Comparison of ENCODE assay signal across 12 cellular contexts in genomic region chr14:105330491-105330895, GRCh38. TPM values are rescaled to one million over a fixed set of nuclear protein-coding genes. Genes with fewer than 3 reads are reported as not detected.
A peak's percentile ranks its signal among the peaks of the same experiment; 100 is the strongest.
DNase-seq lines count a peak whose midpoint lies in the region; ATAC-seq, FAIRE-seq and TF ChIP-seq lines count a peak whose summit lies in the region.
"Had no signal": no experiment of that assay in that cellular context is flagged by ENCODE, and none has a peak within 500 bp of the region (broad histone marks: within the 10 kb centered on the region; RNA-seq: fewer than 3 reads in every experiment).

No MANE protein-coding gene starts in this region.

- H3K9me1 ChIP-seq in endothelial cell of umbilical vein (replicated peaks; ENCODE audit: control insufficient read depth, extremely low read depth, insufficient read depth, low read length), result no peaks in the 10 kb centered on the region

- H3K9me2 ChIP-seq in hepatocyte (replicated peaks; ENCODE audit: insufficient read depth), result no peaks in the 10 kb centered on the region

- POLR2A ChIA-PET in endothelial cell of umbilical vein (lab: Charles Lee), result no interaction called here

- H3K79me2 ChIP-seq in endothelial cell of umbilical vein (ENCODE audit: control insufficient read depth, insufficient read depth, low read length) (peaks cover 15% of the 10 kb centered on the region), hepatocyte (peaks cover 92% of the 10 kb centered on the region)

- in situ Hi-C loops in G401 (cut with HindIII; ENCODE audit: low sequenced_read_pairs), result no loop called here

- H3K4me2 ChIP-seq in endothelial cell of umbilical vein (ENCODE audit: insufficient read depth, low read length) (no peak overlapping the region), hepatocyte (no peak overlapping the region)

- intact Hi-C loops in endothelial cell of umbilical vein (cut with micrococcal nuclease) (no loop called here), psoas muscle (cut with DNase I) (no loop called here)

- H2AFZ ChIP-seq in endothelial cell of umbilical vein (ENCODE audit: low read depth, low read length) (no peak overlapping the region), hepatocyte (no peak overlapping the region)

- WGBS in psoas muscle, 3 donors, result 66 to 72% (median 69%) methylated on average over 13 of the region's 13 CpGs
- 84% methylated on average over 13 of the region's 13 CpGs for WGBS in hepatocyte (ENCODE audit: low lambda C conversion rate, missing lambda C conversion rate)

- BruUV-seq in endothelial cell of umbilical vein (replicated peaks; lab: Mats Ljungman, UMichigan), result no TSS peak

- ATAC-seq in psoas muscle, result no peak
- ATAC-seq in GM19452 (IDR thresholded peaks at IDR 0.05; ENCODE audit: unreplicated experiment), result no peak
- ATAC-seq: left lobe of liver had no signal

- no peaks in the 10 kb centered on the region for H3K9me3 ChIP-seq in endothelial cell of umbilical vein (replicated peaks; ENCODE audit: control insufficient read depth, insufficient read depth, low read length)
- no peaks in the 10 kb centered on the region for H3K9me3 ChIP-seq in psoas muscle
- no peaks in the 10 kb centered on the region for H3K9me3 ChIP-seq in hepatocyte (ENCODE audit: low read depth)

- CTCF ChIA-PET in endothelial cell of umbilical vein (lab: Charles Lee), result interaction anchor here (0.9 kb wide), 1 partner anchor 16 kb away, joined by 3 read pairs; the partner anchor contains the start of gene PACS2

- H3K4me3 ChIP-seq in endothelial cell of umbilical vein (replicated peaks in 1 of 3; ENCODE audit: insufficient read depth in 1 of 3, low read depth in 1 of 3, low read length in 3 of 3) (no peak overlapping the region), psoas muscle (no peak overlapping the region), hepatocyte (no peak overlapping the region)

- no peak for FAIRE-seq in endothelial cell of umbilical vein (lab: Jason Lieb, UNC)

- TF ChIP-seq POLR2A in endothelial cell of umbilical vein (IDR thresholded peaks at IDR 0.05; ENCODE audit: low read depth, low read length), result no peak

- TF ChIP-seq CTCF in endothelial cell of umbilical vein (IDR thresholded peaks at IDR 0.05; ENCODE audit: extremely low read depth in 1 of 2, insufficient read depth in 1 of 2, low read depth in 1 of 2, low read length in 2 of 2) (no peak), psoas muscle (IDR thresholded peaks at IDR 0.05) (no peak), hepatocyte (IDR thresholded peaks at IDR 0.05; ENCODE audit: poor library complexity) (no peak)

- peak overlapping the region; percentile 70 for H3K27ac ChIP-seq in endothelial cell of umbilical vein (ENCODE audit: insufficient read depth, low read depth, low read length)
- H3K27ac ChIP-seq in psoas muscle, result peak overlapping the region; percentile 5
- no peak overlapping the region for H3K27ac ChIP-seq in hepatocyte

- H3K4me1 ChIP-seq in endothelial cell of umbilical vein (ENCODE audit: control insufficient read depth, extremely low read depth, insufficient read depth, low read length) (peaks cover 11% of the 10 kb centered on the region), psoas muscle (peaks cover 85% of the 10 kb centered on the region), hepatocyte (ENCODE audit: insufficient read depth) (no peaks in the 10 kb centered on the region)

- H3K36me3 ChIP-seq in endothelial cell of umbilical vein (ENCODE audit: control insufficient read depth in 2 of 2, extremely low read depth in 1 of 2, insufficient read depth in 2 of 2, low read length in 2 of 2) (no peaks in the 10 kb centered on the region), psoas muscle (ENCODE audit: insufficient read depth in 1 of 2, low read depth in 1 of 2) (no peaks in the 10 kb centered on the region), hepatocyte (replicated peaks; ENCODE audit: insufficient read depth, low read depth) (no peaks in the 10 kb centered on the region)

- dilution Hi-C loops in endothelial cell of umbilical vein (cut with MboI; ENCODE audit: extremely low pct_ligation_motif_present, low sequenced_read_pairs), result no loop called here

- no peaks in the 10 kb centered on the region for H4K20me1 ChIP-seq in endothelial cell of umbilical vein (replicated peaks; ENCODE audit: control insufficient read depth, extremely low read depth, insufficient read depth, low read length)
- H4K20me1 ChIP-seq in hepatocyte (ENCODE audit: insufficient read depth, poor library complexity, severe bottlenecking), result peaks cover 53% of the 10 kb centered on the region

- DNase-seq in G401 (ENCODE audit: low spot score) (peak; percentile 11), LHCN-M2 (ENCODE audit: low read depth) (peak; percentile 46), endothelial cell of umbilical vein (ENCODE audit: low read depth, low spot score) (peak; percentile 66), psoas muscle (no peak), T1000 (lab: John Stamatoyannopoulos, UW) (no peak), hepatocyte (ENCODE audit: low spot score) (no peak)
- DNase-seq: effector memory CD4-positive, alpha-beta T cell; NCI-H1694; SHP77 treated with DMSO at 0.1 percent for 48 hours; stimulated activated CD4-positive, alpha-beta T cell treated with anti-CD3 and anti-CD28 coated beads, Interleukin-12 subunit alpha, Interleukin-12 subunit beta, amount 100 ng/mL, for 4 hours had no signal

- H3K9ac ChIP-seq in endothelial cell of umbilical vein (replicated peaks; ENCODE audit: extremely low read depth, insufficient read depth, low read length), result no peak overlapping the region

- H3K27me3 ChIP-seq in endothelial cell of umbilical vein (ENCODE audit: control insufficient read depth in 2 of 2, insufficient read depth in 2 of 2, low read length in 2 of 2) (no peaks in the 10 kb centered on the region), psoas muscle (ENCODE audit: insufficient read depth in 3 of 3, low read length in 2 of 3) (no peaks in the 10 kb centered on the region), hepatocyte (no peaks in the 10 kb centered on the region)

TF ChIP-seq in endothelial cell of umbilical vein, 7 proteins besides CTCF, POLR2A, EP300 and RAD21:
- TF ChIP-seq JUN (IDR thresholded peaks at IDR 0.05; ENCODE audit: borderline replicate concordance, insufficient read depth, insufficient read length, low read depth), result no peak
- TF ChIP-seq FOS (IDR thresholded peaks at IDR 0.05; ENCODE audit: borderline replicate concordance, insufficient read depth, low read length), result no peak
- TF ChIP-seq EZH2 (IDR thresholded peaks at IDR 0.05; ENCODE audit: borderline replicate concordance, low read depth, low read length, severe bottlenecking), result no peak
- no peak for TF ChIP-seq MAX (IDR thresholded peaks at IDR 0.05; ENCODE audit: insufficient read depth, insufficient read length)
- TF ChIP-seq MYC (IDR thresholded peaks at IDR 0.05; ENCODE audit: low read depth, low read length), result no peak
- no peak for TF ChIP-seq GATA2 (IDR thresholded peaks at IDR 0.05; ENCODE audit: insufficient read depth, insufficient read length, low read depth, low read length)
- no peak for TF ChIP-seq POLR2AphosphoS5 (IDR thresholded peaks at IDR 0.05; ENCODE audit: insufficient read depth, low read depth, low read length)

RNA-seq across cellular contexts. Expression of gene PACS2, which starts 15.9 kb away (rescaled TPM):
- 36.9 and 50.7 TPM in 2 replicates for total RNA-seq in G401 (2014; rRNA removed; shearing (Covaris generic))
- total RNA-seq in LHCN-M2 (2014; rRNA removed) (39.6 and 45.3 TPM in 2 replicates), endothelial cell of umbilical vein (80.1 and 86.3 TPM in 2 replicates), psoas muscle (10 to 100 TPM; 67.8 to 79.1 (median 75.3) TPM), hepatocyte (31.9 and 41.1 TPM in 2 replicates)
- polyA plus RNA-seq in LHCN-M2 (2012), result 38.8 TPM
- polyA plus RNA-seq in endothelial cell of umbilical vein (52.6 and 52.7 TPM in 2 replicates), psoas muscle (10 to 100 TPM; 57.1 to 83.1 (median 65.1) TPM), hepatocyte (53.1 and 54.5 TPM in 2 replicates)
- polyA plus RNA-seq in endothelial cell of umbilical vein (2011; cell fraction: cytosol; rRNA removed), result 31.1 and 47.8 TPM in 2 replicates
- 192 and 247 TPM in 2 replicates for polyA plus RNA-seq in endothelial cell of umbilical vein (2011; cell fraction: nucleus; rRNA removed)
- polyA plus RNA-seq in endothelial cell of umbilical vein (2012), result 36.5 and 56.0 TPM in 2 replicates
- polyA minus RNA-seq in endothelial cell of umbilical vein, result 36.0 and 66.4 TPM in 2 replicates
- polyA minus RNA-seq in endothelial cell of umbilical vein (2011; cell fraction: cytosol; rRNA and poly(A)+ RNA removed), result 14.6 TPM
- 53.1 and 93.3 TPM in 2 replicates for polyA minus RNA-seq in endothelial cell of umbilical vein (2011; cell fraction: nucleus; rRNA and poly(A)+ RNA removed)

RNA-seq across cellular contexts. Expression of gene BRF1, which starts 29.7 kb away (rescaled TPM):
- 30.3 and 46.8 TPM in 2 replicates for total RNA-seq in G401 (2014; rRNA removed; shearing (Covaris generic))
- total RNA-seq in LHCN-M2 (2014; rRNA removed) (28.2 and 30.1 TPM in 2 replicates), endothelial cell of umbilical vein (37.9 and 47.2 TPM in 2 replicates), psoas muscle (10 to 100 TPM; 17.1 to 26.2 (median 20.9) TPM), hepatocyte (21.1 and 35.9 TPM in 2 replicates)
- 13.6 TPM for polyA plus RNA-seq in LHCN-M2 (2012)
- polyA plus RNA-seq in endothelial cell of umbilical vein (18.6 and 19.0 TPM in 2 replicates), psoas muscle (10 to 100 TPM; 12.9 to 15.3 (median 13.4) TPM), hepatocyte (23.6 and 27.3 TPM in 2 replicates)
- 9.4 and 13.0 TPM in 2 replicates for polyA plus RNA-seq in endothelial cell of umbilical vein (2011; cell fraction: cytosol; rRNA removed)
- polyA plus RNA-seq in endothelial cell of umbilical vein (2011; cell fraction: nucleus; rRNA removed), result 40.7 and 43.6 TPM in 2 replicates
- polyA plus RNA-seq in endothelial cell of umbilical vein (2012), result 14.4 and 15.7 TPM in 2 replicates
- polyA minus RNA-seq in endothelial cell of umbilical vein, result 24.1 and 26.7 TPM in 2 replicates
- polyA minus RNA-seq in endothelial cell of umbilical vein (2011; cell fraction: cytosol; rRNA and poly(A)+ RNA removed), result 14.3 TPM
- 39.8 and 59.1 TPM in 2 replicates for polyA minus RNA-seq in endothelial cell of umbilical vein (2011; cell fraction: nucleus; rRNA and poly(A)+ RNA removed)

Comparison
In these comparisons a context has a peak if more than half of its experiments do, and no peak if none do; other contexts are left out.
1. DNase-seq: peak in G401 (single experiment), LHCN-M2 (single experiment) and endothelial cell of umbilical vein (single experiment); none in psoas muscle (0 of 2), T1000 (single experiment) and hepatocyte (single experiment).